ENCODE assay signal across 22 cellular contexts in the genomic region with DNA sequence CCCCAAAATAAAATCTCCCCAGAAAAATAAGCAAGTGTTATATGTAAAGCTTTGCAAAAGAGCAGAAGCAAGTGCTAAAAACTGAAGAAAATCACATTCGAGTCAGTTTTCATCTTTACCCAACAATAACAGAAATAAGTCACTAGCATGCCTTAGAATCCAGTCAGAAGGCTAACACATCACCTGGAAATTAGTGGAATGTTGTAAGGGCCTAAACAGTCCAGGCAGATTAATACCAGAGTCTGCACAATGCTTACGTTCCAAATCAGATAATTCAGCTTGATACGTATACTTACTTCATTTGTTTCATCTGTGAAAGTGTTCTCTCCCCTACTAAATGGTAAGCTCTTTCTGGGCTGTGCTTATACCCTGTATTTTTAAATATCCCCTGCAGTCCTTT. TPM values are rescaled to one million over a fixed set of nuclear protein-coding genes. Genes with fewer than 3 reads are reported as not detected.
DNase-seq lines count a peak whose midpoint lies in the region; ATAC-seq, FAIRE-seq and TF ChIP-seq lines count a peak whose summit lies in the region.
"Had no signal": no experiment of that assay in that cellular context is flagged by ENCODE, and none has a peak within 500 bp of the region (broad histone marks: within the 10 kb centered on the region; RNA-seq: fewer than 3 reads in every experiment).

No MANE protein-coding gene starts in this region.

- intact Hi-C loops in activated CD8-positive, alpha-beta T cell treated with anti-CD3 and anti-CD28 coated beads for 36 hours (cut with micrococcal nuclease) = no loop called here

- TF ChIP-seq CTCF in AG04450 (IDR thresholded peaks at IDR 0.05; ENCODE audit: low read depth, low read length) = no peak
- no peak for TF ChIP-seq CTCF in activated CD8-positive, alpha-beta T cell treated with anti-CD3 and anti-CD28 coated beads for 36 hours (IDR thresholded peaks at IDR 0.05)

- ATAC-seq in activated CD8-positive, alpha-beta T cell treated with anti-CD3 and anti-CD28 coated beads for 36 hours = no peak
- ATAC-seq in HG02623 (IDR thresholded peaks at IDR 0.05; ENCODE audit: unreplicated experiment) = no peak
- no peak for ATAC-seq in HG03025 (IDR thresholded peaks at IDR 0.05; ENCODE audit: low FRiP score, unreplicated experiment)
- ATAC-seq: GM12878, HCT116, Panc1 had no signal

- H3K4me3 ChIP-seq in AG04450 (ENCODE audit: low read depth, low read length) = no peak overlapping the region
- H3K4me3 ChIP-seq: GM12878 had no signal

- no peaks in the 10 kb centered on the region for H3K27me3 ChIP-seq in AG04450 (ENCODE audit: control insufficient read depth, insufficient read depth, low read length)

- H3K9me3 ChIP-seq in AG04450 (ENCODE audit: control insufficient read depth, insufficient read depth, low read length) = no peaks in the 10 kb centered on the region

- FAIRE-seq in GM19239 (lab: Jason Lieb, UNC) = peak; percentile 35
- FAIRE-seq: GM12878 had no signal

- peak; percentile 24 for DNase-seq in AG04450 (ENCODE audit: low read depth, low spot score)
- no peak for DNase-seq in GM19239 (ENCODE audit: insufficient read length, low spot score)
- peak; percentile 13 for DNase-seq in amniotic epithelial cell (ENCODE audit: low read depth)
- peak; percentile 68 for DNase-seq in iris pigment epithelial cell (ENCODE audit: low read depth)
- DNase-seq in erythroblast (lab: John Stamatoyannopoulos, UW) = no peak
- no peak for DNase-seq in activated CD8-positive, alpha-beta T cell treated with anti-CD3 and anti-CD28 coated beads for 36 hours
- DNase-seq: ACHN, GOT3, MV-4-11, NCI-H1694, NCI-H2081, NCI-H2171 treated with DMSO at 0.1 percent for 48 hours, NCI-H524 treated with DMSO at 0.1 percent for 48 hours, NCI-H82 had no signal

- no peak for TF ChIP-seq POLR2A in erythroblast (IDR thresholded peaks at IDR 0.05; ENCODE audit: low read length)

- H3K27me3 Mint-ChIP-seq in activated CD8-positive, alpha-beta T cell treated with anti-CD3 and anti-CD28 coated beads for 36 hours = no peaks in the 10 kb centered on the region
- H3K27me3 Mint-ChIP-seq: B cell, IgD-negative memory B cell had no signal

- CTCF ChIA-PET in AG04450 (lab: Charles Lee) = interaction anchor here (0.9 to 1.4 kb wide), 3 partner anchors 20 to 201 kb away, joined by 3 read pairs; a partner anchor contains a TSS
- CTCF ChIA-PET in activated CD8-positive, alpha-beta T cell treated with anti-CD3 and anti-CD28 coated beads for 36 hours (lab: Charles Lee) = interaction anchor here (1.6 kb wide), 1 partner anchor 229 kb away, joined by 5 read pairs; no protein-coding TSS in a partner anchor

- no peaks in the 10 kb centered on the region for H3K9me3 Mint-ChIP-seq in activated CD8-positive, alpha-beta T cell treated with anti-CD3 and anti-CD28 coated beads for 36 hours

- peaks cover 6% of the 10 kb centered on the region for H3K36me3 Mint-ChIP-seq in activated CD8-positive, alpha-beta T cell treated with anti-CD3 and anti-CD28 coated beads for 36 hours (ENCODE audit: low read depth)

- no peak overlapping the region for H3K4me3 Mint-ChIP-seq in activated CD8-positive, alpha-beta T cell treated with anti-CD3 and anti-CD28 coated beads for 36 hours
- H3K4me3 Mint-ChIP-seq: B cell, IgD-negative memory B cell had no signal

- H3K27ac ChIP-seq in AG04450 (ENCODE audit: low read depth, low read length) = no peak overlapping the region
- H3K27ac ChIP-seq: 22Rv1 had no signal

- no peak overlapping the region for H3K27ac Mint-ChIP-seq in activated CD8-positive, alpha-beta T cell treated with anti-CD3 and anti-CD28 coated beads for 36 hours
- H3K27ac Mint-ChIP-seq: B cell, IgD-negative memory B cell had no signal

- no peaks in the 10 kb centered on the region for H3K4me1 Mint-ChIP-seq in activated CD8-positive, alpha-beta T cell treated with anti-CD3 and anti-CD28 coated beads for 36 hours (ENCODE audit: low read depth)

- POLR2A ChIA-PET in AG04450 (lab: Yijun Ruan, JAX) = no interaction called here
- POLR2A ChIA-PET in activated CD8-positive, alpha-beta T cell treated with anti-CD3 and anti-CD28 coated beads for 36 hours (lab: Charles Lee) = no interaction called here

RNA-seq across cellular contexts. Expression of a gene that starts 42.7 kb away (rescaled TPM):
- polyA plus RNA-seq in AG04450 (2011; rRNA removed) = 22.8 and 24.2 TPM in 2 replicates
- 18.3 and 21.3 TPM in 2 replicates for polyA minus RNA-seq in AG04450 (2011; rRNA and poly(A)+ RNA removed)
- total RNA-seq in activated CD8-positive, alpha-beta T cell treated with anti-CD3 and anti-CD28 coated beads for 36 hours = 1 to 10 TPM; 3.0 to 3.6 TPM

Comparison
In these comparisons a context has a peak if more than half of its experiments do, and no peak if none do; other contexts are left out.
1. DNase-seq: peak in AG04450 (single experiment), amniotic epithelial cell (single experiment) and iris pigment epithelial cell (single experiment); none in GM19239 (single experiment), erythroblast (0 of 2) and activated CD8-positive, alpha-beta T cell treated with anti-CD3 and anti-CD28 coated beads for 36 hours (single experiment).